ENCODE assay signal across 8 cellular contexts in genomic region chr2:207766697-207767460, GRCh38. TPM values are rescaled to one million over a fixed set of nuclear protein-coding genes. Genes with fewer than 3 reads are reported as not detected.
DNase-seq lines count a peak whose midpoint lies in the region; ATAC-seq and TF ChIP-seq lines count a peak whose summit lies in the region.

No MANE protein-coding gene starts in this region.

- no peak for ATAC-seq in CD4-positive, alpha-beta T cell (ENCODE audit: poor library complexity)
- ATAC-seq in naive thymus-derived CD4-positive, alpha-beta T cell = no peak
- ATAC-seq in GM18511 (IDR thresholded peaks at IDR 0.05; ENCODE audit: unreplicated experiment) (no peak), GM21528 (IDR thresholded peaks at IDR 0.05; ENCODE audit: low FRiP score, unreplicated experiment) (no peak), HG03565 (IDR thresholded peaks at IDR 0.05; ENCODE audit: unreplicated experiment) (no peak)

- peaks cover 69% of the 10 kb centered on the region for H3K27me3 Mint-ChIP-seq in CD4-positive, alpha-beta T cell
- peaks cover 25 to 78% (median 36%) of the 10 kb centered on the region in 5 donors for H3K27me3 Mint-ChIP-seq in naive thymus-derived CD4-positive, alpha-beta T cell

- H3K27ac Mint-ChIP-seq in CD4-positive, alpha-beta T cell = no peak overlapping the region
- no peak overlapping the region for H3K27ac Mint-ChIP-seq in naive thymus-derived CD4-positive, alpha-beta T cell

- H3K27me3 ChIP-seq in CD4-positive, alpha-beta T cell (ENCODE audit: control insufficient read depth, insufficient read depth, low read length) = peaks cover 37% of the 10 kb centered on the region
- H3K27me3 ChIP-seq in HUES6 (ENCODE audit: control insufficient read depth, insufficient read depth, low read length) = peaks cover 42% of the 10 kb centered on the region; the same call in 1 of the 2 replicates
- peaks cover 0 to 3% of the 10 kb centered on the region in 2 donors for H3K27me3 ChIP-seq in naive thymus-derived CD4-positive, alpha-beta T cell (ENCODE audit: control insufficient read depth in 2 of 2, insufficient read depth in 2 of 2, low read length in 2 of 2)

- peaks cover 67% of the 10 kb centered on the region for H3K4me1 ChIP-seq in HUES6 (ENCODE audit: control insufficient read depth, insufficient read depth, low read length)
- peaks cover 20 to 24% of the 10 kb centered on the region in 2 donors for H3K4me1 ChIP-seq in naive thymus-derived CD4-positive, alpha-beta T cell (ENCODE audit: control insufficient read depth in 2 of 2, insufficient read depth in 2 of 2, low read length in 2 of 2)

- H3K4me3 ChIP-seq in HUES6 (ENCODE audit: low read depth, low read length) (peak overlapping the region; percentile 90), coronary artery (peak overlapping the region; percentile 94)
- no peak overlapping the region for H3K4me3 ChIP-seq in naive thymus-derived CD4-positive, alpha-beta T cell (ENCODE audit: low read length)

- no peaks in the 10 kb centered on the region for H3K9me3 Mint-ChIP-seq in CD4-positive, alpha-beta T cell
- peaks cover 0 to 1% (median 0%) of the 10 kb centered on the region in 11 donors for H3K9me3 Mint-ChIP-seq in naive thymus-derived CD4-positive, alpha-beta T cell

- peaks cover 10% of the 10 kb centered on the region for H3K36me3 Mint-ChIP-seq in CD4-positive, alpha-beta T cell (ENCODE audit: low read depth)
- H3K36me3 Mint-ChIP-seq in naive thymus-derived CD4-positive, alpha-beta T cell = no peaks in the 10 kb centered on the region

- POLR2A ChIA-PET in CD4-positive, alpha-beta T cell (lab: Charles Lee) = interaction anchor here (0.9 to 1.0 kb wide), 2 partner anchors 55 kb away, joined by 3 read pairs; partner anchors contain the start of gene CCNYL1
- POLR2A ChIA-PET in naive thymus-derived CD4-positive, alpha-beta T cell (lab: Charles Lee) = no interaction called here
- POLR2A ChIA-PET in HEK293T (lab: Yijun Ruan, JAX) = interaction anchor here (1.4 kb wide), 1 partner anchor 142 kb away, joined by 3 read pairs; the partner anchor contains the start of gene METTL21A

- H3K27ac ChIP-seq in CD4-positive, alpha-beta T cell (ENCODE audit: low read depth, low read length) = no peak overlapping the region
- H3K27ac ChIP-seq in HUES6 (ENCODE audit: low read depth, low read length) = peak overlapping the region; percentile 80; the same call in 1 of the 2 replicates
- no peak overlapping the region for H3K27ac ChIP-seq in coronary artery
- H3K27ac ChIP-seq in naive thymus-derived CD4-positive, alpha-beta T cell (ENCODE audit: low read depth, low read length) = no peak overlapping the region

- H3K4me3 Mint-ChIP-seq in CD4-positive, alpha-beta T cell = peak overlapping the region; percentile 90
- H3K4me3 Mint-ChIP-seq in naive thymus-derived CD4-positive, alpha-beta T cell = peak overlapping the region; percentile 52 to 97 (median 84)

- no peaks in the 10 kb centered on the region for H3K9me3 ChIP-seq in CD4-positive, alpha-beta T cell (ENCODE audit: control insufficient read depth, low read length)
- H3K9me3 ChIP-seq in HUES6 (ENCODE audit: control insufficient read depth, insufficient read depth, low read depth, low read length) = no peaks in the 10 kb centered on the region
- H3K9me3 ChIP-seq in naive thymus-derived CD4-positive, alpha-beta T cell (ENCODE audit: control insufficient read depth in 2 of 3, low read length in 3 of 3) = no peaks in the 10 kb centered on the region

- CTCF ChIA-PET in CD4-positive, alpha-beta T cell (lab: Charles Lee) = interaction anchor here (1.4 kb wide), 1 partner anchor 141 kb away, joined by 3 read pairs; no protein-coding TSS in a partner anchor
- CTCF ChIA-PET in naive thymus-derived CD4-positive, alpha-beta T cell (lab: Charles Lee) = no interaction called here
- CTCF ChIA-PET in HEK293T (lab: Yijun Ruan, JAX) = interaction anchor here (1.2 to 1.4 kb wide), 4 partner anchors 21 to 274 kb away, joined by 3 to 6 read pairs (median 4); no protein-coding TSS in a partner anchor

- intact Hi-C loops in CD4-positive, alpha-beta T cell (cut with DNase I, micrococcal nuclease) = loop anchor here in 1 of 2 experiments (2.0 to 5.0 kb wide), 2 partner anchors 55 to 140 kb away; partner anchors contain the start of gene CCNYL1
- intact Hi-C loops in naive thymus-derived CD4-positive, alpha-beta T cell (cut with micrococcal nuclease) = loop anchor here (5.0 kb wide), 4 partner anchors 240 to 500 kb away; partner anchors contain the start of genes CREB1 (in 1 of the 2), PIKFYVE (in 1 of the 2) and PLEKHM3 (in 1 of the 2)

- DNase-seq in CD4-positive, alpha-beta T cell = no peak
- DNase-seq in coronary artery (ENCODE audit: low spot score) (peak; percentile 56), HEK293T (ENCODE audit: extremely low spot score) (no peak)
- peak in 1 of 9 donors; percentile 25 for DNase-seq in naive thymus-derived CD4-positive, alpha-beta T cell

- H3K9ac ChIP-seq in HUES6 (ENCODE audit: low read length) = peak overlapping the region; percentile 94

- TF ChIP-seq CTCF in CD4-positive, alpha-beta T cell (IDR thresholded peaks at IDR 0.05) = no peak
- no peak for TF ChIP-seq CTCF in coronary artery (IDR thresholded peaks at IDR 0.05)

- peaks cover 34% of the 10 kb centered on the region for H3K4me1 Mint-ChIP-seq in CD4-positive, alpha-beta T cell (ENCODE audit: low read depth)
- H3K4me1 Mint-ChIP-seq in naive thymus-derived CD4-positive, alpha-beta T cell = peaks cover 9 to 37% (median 29%) of the 10 kb centered on the region in 7 donors

- peaks cover 53% of the 10 kb centered on the region for H3K36me3 ChIP-seq in HUES6 (ENCODE audit: control insufficient read depth, insufficient read depth, low read length)
- H3K36me3 ChIP-seq in naive thymus-derived CD4-positive, alpha-beta T cell (ENCODE audit: control insufficient read depth in 2 of 3, insufficient read depth in 3 of 3, low read length in 3 of 3) = no peaks in the 10 kb centered on the region

TF ChIP-seq in HEK293T, 16 proteins besides CTCF, POLR2A, EP300 and RAD21:
- TF ChIP-seq FOXM1 (IDR thresholded peaks at IDR 0.05; ENCODE audit: borderline replicate concordance) = no peak
- TF ChIP-seq LEF1 (IDR thresholded peaks at IDR 0.05; ENCODE audit: borderline replicate concordance) = no peak
- TF ChIP-seq SP1 (IDR thresholded peaks at IDR 0.05) = no peak
- TF ChIP-seq HDGF (IDR thresholded peaks at IDR 0.05; ENCODE audit: borderline replicate concordance) = no peak
- TF ChIP-seq BHLHE40 (IDR thresholded peaks at IDR 0.05; ENCODE audit: borderline replicate concordance) = no peak
- TF ChIP-seq CTBP1 (IDR thresholded peaks at IDR 0.05; ENCODE audit: borderline replicate concordance) = no peak
- TF ChIP-seq SUZ12 (IDR thresholded peaks at IDR 0.05) = no peak
- no peak for TF ChIP-seq ARNT (IDR thresholded peaks at IDR 0.05)
- TF ChIP-seq L3MBTL2 (conservative IDR thresholded peaks at IDR 0.05) = no peak
- no peak for TF ChIP-seq NFRKB (IDR thresholded peaks at IDR 0.05)
- TF ChIP-seq FOXA1 (IDR thresholded peaks at IDR 0.05) = no peak
- no peak for TF ChIP-seq ZNF384 (IDR thresholded peaks at IDR 0.05)
- TF ChIP-seq TARDBP (IDR thresholded peaks at IDR 0.05) = no peak
- no peak for TF ChIP-seq FOXK2 (IDR thresholded peaks at IDR 0.05)
- no peak for TF ChIP-seq ELF4 (IDR thresholded peaks at IDR 0.05)
- TF ChIP-seq, protein P1, sequence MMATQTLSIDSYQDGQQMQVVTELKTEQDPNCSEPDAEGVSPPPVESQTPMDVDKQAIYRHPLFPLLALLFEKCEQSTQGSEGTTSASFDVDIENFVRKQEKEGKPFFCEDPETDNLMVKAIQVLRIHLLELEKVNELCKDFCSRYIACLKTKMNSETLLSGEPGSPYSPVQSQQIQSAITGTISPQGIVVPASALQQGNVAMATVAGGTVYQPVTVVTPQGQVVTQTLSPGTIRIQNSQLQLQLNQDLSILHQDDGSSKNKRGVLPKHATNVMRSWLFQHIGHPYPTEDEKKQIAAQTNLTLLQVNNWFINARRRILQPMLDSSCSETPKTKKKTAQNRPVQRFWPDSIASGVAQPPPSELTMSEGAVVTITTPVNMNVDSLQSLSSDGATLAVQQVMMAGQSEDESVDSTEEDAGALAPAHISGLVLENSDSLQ (IDR thresholded peaks at IDR 0.05) = no peak

RNA-seq across cellular contexts. Expression of gene FZD5, which starts 2.8 kb away (rescaled TPM):
- under 1 TPM; 0.19 to 0.25 TPM for total RNA-seq in CD4-positive, alpha-beta T cell
- total RNA-seq in naive thymus-derived CD4-positive, alpha-beta T cell = under 1 TPM; 0.13 to 0.93 (median 0.27) TPM
- polyA plus RNA-seq in naive thymus-derived CD4-positive, alpha-beta T cell = not detected

RNA-seq across cellular contexts. Expression of gene CCNYL1, which starts 55.4 kb away (rescaled TPM):
- total RNA-seq in CD4-positive, alpha-beta T cell = 10 to 100 TPM in 1 of 2 experiments, 1 to 10 TPM in 1; 8.7 to 11.1 TPM
- 10 to 100 TPM in 3 of 5 experiments, 1 to 10 TPM in 2; 6.7 to 16.7 (median 10.7) TPM for total RNA-seq in naive thymus-derived CD4-positive, alpha-beta T cell
- 1 to 10 TPM; 1.7 to 2.6 TPM for polyA plus RNA-seq in naive thymus-derived CD4-positive, alpha-beta T cell
